ENCODE assay signal across 10 cellular contexts in genomic region chr2:70949086-70949485, GRCh38. TPM values are rescaled to one million over a fixed set of nuclear protein-coding genes. Genes with fewer than 3 reads are reported as not detected.
"Had no signal": no experiment of that assay in that cellular context is flagged by ENCODE, and none has a peak within 500 bp of the region (broad histone marks: within the 10 kb centered on the region; RNA-seq: fewer than 3 reads in every experiment).

No MANE protein-coding gene starts in this region.

- H3K27ac Mint-ChIP-seq: nephron progenitor cell had no signal

- H3K27ac ChIP-seq: breast epithelium, stomach, uterus had no signal

- H3K36me3 ChIP-seq: breast epithelium, stomach, uterus had no signal

- H3K9me3 Mint-ChIP-seq: activated CD4-positive, alpha-beta T cell treated with anti-CD3 and anti-CD28 coated beads, Interleukin-2, amount 10 ng/mL, durations not matched to agents 24 days and 14 days; activated T-cell treated with anti-CD3 and anti-CD28 coated beads, Interleukin-2, amount 50 U/mL, for 24 hours; nephron progenitor cell had no signal

- H3K27me3 ChIP-seq: breast epithelium, uterus had no signal

- H3K4me1 ChIP-seq: breast epithelium, uterus had no signal

- H3K9me3 ChIP-seq: breast epithelium, stomach, uterus had no signal

RNA-seq across cellular contexts. Expression of gene ATP6V1B1, which starts 13.4 kb away (rescaled TPM):
- total RNA-seq: activated CD4-positive, alpha-beta T cell treated with anti-CD3 and anti-CD28 coated beads, Interleukin-2, amount 10 ng/mL, durations not matched to agents 24 days and 14 days; cerebellum; dermis microvascular lymphatic vessel endothelial cell; glomerular endothelial cell; liver had no signal
- polyA plus RNA-seq: liver had no signal

RNA-seq across cellular contexts. Expression of gene ANKRD53, which starts 29.3 kb away (rescaled TPM):
- total RNA-seq: activated CD4-positive, alpha-beta T cell treated with anti-CD3 and anti-CD28 coated beads, Interleukin-2, amount 10 ng/mL, durations not matched to agents 24 days and 14 days had no signal

RNA-seq across cellular contexts. Expression of gene VAX2, which starts 48.7 kb away (rescaled TPM):
- total RNA-seq: activated CD4-positive, alpha-beta T cell treated with anti-CD3 and anti-CD28 coated beads, Interleukin-2, amount 10 ng/mL, durations not matched to agents 24 days and 14 days; dermis microvascular lymphatic vessel endothelial cell; liver had no signal
